23 cellular contexts compared by ENCODE assay signal in genomic region chr13:75419656-75420055, GRCh38.
"Had no signal": no experiment of that assay in that cellular context is flagged by ENCODE, and none has a peak within 500 bp of the region (broad histone marks: within the 10 kb centered on the region; RNA-seq: fewer than 3 reads in every experiment).

No MANE protein-coding gene starts in this region.

- H3K4me3 ChIP-seq: gastroesophageal sphincter, mucosa of descending colon, smooth muscle cell, transverse colon had no signal

- H3K27ac ChIP-seq: brain microvascular endothelial cell, transverse colon had no signal

- H3K4me1 Mint-ChIP-seq: activated CD4-positive, alpha-beta T cell treated with anti-CD3 and anti-CD28 coated beads for 36 hours had no signal

- H3K36me3 Mint-ChIP-seq: activated CD8-positive, alpha-beta memory T cell treated with anti-CD3 and anti-CD28 coated beads, Interleukin-2, amount 10 ng/mL, durations not matched to agents 7 days and 5 days; activated naive CD8-positive, alpha-beta T cell; natural killer cell treated with Interleukin-12 subunit alpha and Interleukin-12 subunit beta and Interleukin-15 and Interleukin-18, amount 100 ng/mL, for 72 hours; stimulated activated naive B cell treated with anti-CD40 and anti-IgM and Interleukin-4, amounts not matched to agents 10 μg/mL and 1 μg/mL and 100 μg/mL, for 72 hours had no signal

- H3K9me3 Mint-ChIP-seq: activated T-helper 2 cell treated with anti-CD3 and anti-CD28 coated beads, Interferon-gamma antibody, Interleukin-2, Interleukin-4, amounts not matched to agents 10 μg/mL and 5 μg/mL and 100 μg/mL, durations not matched to agents 14 hours and 24 hours and 36 hours; effector memory CD8-positive, alpha-beta T cell; natural killer cell treated with Interleukin-12 subunit alpha and Interleukin-12 subunit beta and Interleukin-15 and Interleukin-18, amount 100 ng/mL, for 72 hours; stimulated activated naive B cell treated with anti-CD40 and anti-IgM and Interleukin-4, amounts not matched to agents 10 μg/mL and 1 μg/mL and 100 μg/mL, for 72 hours had no signal

- H3K27me3 ChIP-seq: brain microvascular endothelial cell, gastroesophageal sphincter, transverse colon had no signal

- DNase-seq: activated CD4-positive, alpha-beta T cell treated with anti-CD3 and anti-CD28 coated beads for 36 hours; activated CD4-positive, CD25-positive, alpha-beta regulatory T cell; activated CD8-positive, alpha-beta memory T cell treated with anti-CD3 and anti-CD28 coated beads, Interleukin-2, amount 10 ng/mL, durations not matched to agents 7 days and 5 days; activated CD8-positive, alpha-beta T cell treated with anti-CD3 and anti-CD28 coated beads, Interleukin-2, amount 10 ng/mL, durations not matched to agents 7 days and 5 days; activated T-cell treated with anti-CD3 and anti-CD28 coated beads, Interleukin-2, amount 50 U/mL, for 48 hours; brain microvascular endothelial cell; caudate nucleus; cortex of kidney; effector memory CD8-positive, alpha-beta T cell; erythroblast; head of caudate nucleus; mucosa of descending colon; posterior cingulate gyrus; stimulated activated CD4-positive, alpha-beta T cell treated with anti-CD3 and anti-CD28 coated beads, Interleukin-1b, Interleukin-23, amount 100 ng/mL, for 48 hours; stimulated activated CD4-positive, alpha-beta T cell treated with anti-CD3 and anti-CD28 coated beads, Interleukin-4, amount 100 ng/mL, for 4 hours; stimulated activated CD8-positive, alpha-beta memory T cell treated with anti-CD3 and anti-CD28 coated beads, Interleukin-4, amount 100 ng/mL, for 48 hours; stimulated activated naive B cell treated with anti-CD40 and anti-IgM and Interleukin-4, amounts not matched to agents 10 μg/mL and 1 μg/mL and 100 μg/mL, for 72 hours; transverse colon had no signal

- H3K27ac Mint-ChIP-seq: activated CD4-positive, alpha-beta T cell treated with anti-CD3 and anti-CD28 coated beads for 36 hours; activated CD8-positive, alpha-beta memory T cell treated with anti-CD3 and anti-CD28 coated beads, Interleukin-2, amount 10 ng/mL, durations not matched to agents 7 days and 5 days; activated CD8-positive, alpha-beta T cell treated with anti-CD3 and anti-CD28 coated beads, Interleukin-2, amount 10 ng/mL, durations not matched to agents 7 days and 5 days; activated naive CD8-positive, alpha-beta T cell; activated T-helper 2 cell treated with anti-CD3 and anti-CD28 coated beads, Interferon-gamma antibody, Interleukin-2, Interleukin-4, amounts not matched to agents 10 μg/mL and 5 μg/mL and 100 μg/mL, durations not matched to agents 14 hours and 24 hours and 36 hours; effector memory CD8-positive, alpha-beta T cell; natural killer cell treated with Interleukin-12 subunit alpha and Interleukin-12 subunit beta and Interleukin-15 and Interleukin-18, amount 100 ng/mL, for 72 hours; stimulated activated naive B cell treated with anti-CD40 and anti-IgM and Interleukin-4, amounts not matched to agents 10 μg/mL and 1 μg/mL and 100 μg/mL, for 72 hours had no signal

- H3K9me3 ChIP-seq: gastroesophageal sphincter, mucosa of descending colon, transverse colon had no signal

- H3K36me3 ChIP-seq: brain microvascular endothelial cell, gastroesophageal sphincter, transverse colon had no signal

- H3K4me3 Mint-ChIP-seq: activated CD4-positive, alpha-beta T cell treated with anti-CD3 and anti-CD28 coated beads for 36 hours; activated CD8-positive, alpha-beta memory T cell treated with anti-CD3 and anti-CD28 coated beads, Interleukin-2, amount 10 ng/mL, durations not matched to agents 7 days and 5 days; activated CD8-positive, alpha-beta T cell treated with anti-CD3 and anti-CD28 coated beads, Interleukin-2, amount 10 ng/mL, durations not matched to agents 7 days and 5 days; activated naive CD8-positive, alpha-beta T cell; effector memory CD8-positive, alpha-beta T cell; natural killer cell treated with Interleukin-12 subunit alpha and Interleukin-12 subunit beta and Interleukin-15 and Interleukin-18, amount 100 ng/mL, for 72 hours; stimulated activated naive B cell treated with anti-CD40 and anti-IgM and Interleukin-4, amounts not matched to agents 10 μg/mL and 1 μg/mL and 100 μg/mL, for 72 hours had no signal

- ATAC-seq: activated CD4-positive, alpha-beta T cell treated with anti-CD3 and anti-CD28 coated beads for 36 hours; activated CD8-positive, alpha-beta memory T cell treated with anti-CD3 and anti-CD28 coated beads, Interleukin-2, amount 10 ng/mL, durations not matched to agents 7 days and 5 days; activated CD8-positive, alpha-beta T cell treated with anti-CD3 and anti-CD28 coated beads, Interleukin-2, amount 10 ng/mL, durations not matched to agents 7 days and 5 days; effector memory CD8-positive, alpha-beta T cell; mucosa of descending colon; natural killer cell treated with Interleukin-12 subunit alpha and Interleukin-12 subunit beta and Interleukin-15 and Interleukin-18, amount 100 ng/mL, for 72 hours; stimulated activated naive B cell treated with anti-CD40 and anti-IgM and Interleukin-4, amounts not matched to agents 10 μg/mL and 1 μg/mL and 100 μg/mL, for 72 hours had no signal
